1 cellular context compared by ENCODE assay signal in the genomic region with DNA sequence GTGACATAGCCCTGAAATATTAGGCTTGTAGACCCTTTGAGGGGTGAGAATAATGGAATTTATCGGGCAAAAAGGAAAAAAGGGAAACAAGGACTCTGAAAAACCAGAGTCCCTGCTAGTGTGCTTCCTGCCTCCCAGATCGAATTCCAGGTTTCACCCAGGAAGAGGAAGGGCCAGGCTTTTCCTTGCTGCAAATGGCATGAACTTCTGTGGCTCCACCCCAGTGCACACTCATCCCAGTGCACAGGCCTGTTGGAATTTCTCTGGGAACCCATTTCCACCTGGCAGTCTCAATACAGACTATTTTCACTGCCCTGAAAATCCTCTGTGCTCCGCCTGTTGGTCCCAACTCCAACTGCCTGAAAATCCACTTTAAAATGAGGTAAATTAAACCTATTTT.
TF ChIP-seq lines count a peak whose summit lies in the region.

No MANE protein-coding gene starts in this region.

TF ChIP-seq in HepG2, 621 proteins besides CTCF, POLR2A, EP300 and RAD21:
- TF ChIP-seq, protein P1, sequence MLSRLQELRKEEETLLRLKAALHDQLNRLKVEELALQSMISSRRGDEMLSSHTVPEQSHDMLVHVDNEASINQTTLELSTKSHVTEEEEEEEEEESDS (CRISPR knock-in tag; IDR thresholded peaks at IDR 0.05; ENCODE audit: borderline replicate concordance), result no peak
- no peak for TF ChIP-seq GABPA (IDR thresholded peaks at IDR 0.05; ENCODE audit: low read depth, low read length)
- peak; percentile 39; the same call in 1 of the 2 replicates for TF ChIP-seq GABPA (CRISPR knock-in tag; IDR thresholded peaks at IDR 0.05; ENCODE audit: low read depth)
TF ChIP-seq in HepG2: peak in this region for 1.
